In genomic region chr10:124476043-124476725, GRCh38 we compare ENCODE assay signal across 19 cellular contexts. TPM values are rescaled to one million over a fixed set of nuclear protein-coding genes. Genes with fewer than 3 reads are reported as not detected.
DNase-seq lines count a peak whose midpoint lies in the region; ATAC-seq and TF ChIP-seq lines count a peak whose summit lies in the region.
"Had no signal": no experiment of that assay in that cellular context is flagged by ENCODE, and none has a peak within 500 bp of the region (broad histone marks: within the 10 kb centered on the region; RNA-seq: fewer than 3 reads in every experiment).

No MANE protein-coding gene starts in this region.

- no peaks in the 10 kb centered on the region for H3K9me3 Mint-ChIP-seq in Calu3 (ENCODE audit: low read depth, unreplicated experiment)
- H3K9me3 Mint-ChIP-seq in WTC11, result no peaks in the 10 kb centered on the region
- no peaks in the 10 kb centered on the region for H3K9me3 Mint-ChIP-seq in progenitor cell of endocrine pancreas (ENCODE audit: low read depth)
- no peaks in the 10 kb centered on the region for H3K9me3 Mint-ChIP-seq in stimulated activated naive CD8-positive, alpha-beta T cell treated with anti-CD3 and anti-CD28 coated beads, Interleukin-15, amount 100 ng/mL, for 72 hours
- H3K9me3 Mint-ChIP-seq in HFFc6, result no peaks in the 10 kb centered on the region
- H3K9me3 Mint-ChIP-seq: CD8-positive, alpha-beta memory T cell had no signal

- DNase-seq in Calu3 (peak; percentile 21), WTC11 (ENCODE audit: low spot score) (no peak), left lobe of liver (ENCODE audit: low spot score) (peak; percentile 80), progenitor cell of endocrine pancreas (ENCODE audit: low spot score, unreplicated experiment) (no peak), NCI-H1105 (lab: John Stamatoyannopoulos, UW) (no peak), HFFc6 (no peak)
- DNase-seq in stimulated activated naive CD8-positive, alpha-beta T cell treated with anti-CD3 and anti-CD28 coated beads, Interleukin-15, amount 100 ng/mL, for 72 hours, result no peak
- DNase-seq: CD8-positive, alpha-beta memory T cell; H7; KBM-7; MV-4-11; NCI-H1436 treated with DMSO at 0.1 percent for 48 hours; NCI-H2029 treated with DMSO at 0.1 percent for 48 hours; NCI-H2171 treated with DMSO at 0.1 percent for 48 hours; NCI-H446 treated with DMSO at 0.1 percent for 48 hours; NCI-H748 treated with DMSO at 0.1 percent for 48 hours had no signal

- H3K36me3 Mint-ChIP-seq in Calu3 (ENCODE audit: insufficient read depth, unreplicated experiment) (no peaks in the 10 kb centered on the region), WTC11 (no peaks in the 10 kb centered on the region), progenitor cell of endocrine pancreas (ENCODE audit: insufficient read depth) (no peaks in the 10 kb centered on the region), HFFc6 (ENCODE audit: low read depth) (no peaks in the 10 kb centered on the region)

- H3K4me1 Mint-ChIP-seq in Calu3 (ENCODE audit: low read depth, unreplicated experiment), result peaks cover 8% of the 10 kb centered on the region
- H3K4me1 Mint-ChIP-seq in WTC11, result peaks cover 39% of the 10 kb centered on the region
- peaks cover 1% of the 10 kb centered on the region for H3K4me1 Mint-ChIP-seq in progenitor cell of endocrine pancreas (ENCODE audit: low read depth)
- peaks cover 12% of the 10 kb centered on the region for H3K4me1 Mint-ChIP-seq in stimulated activated naive CD8-positive, alpha-beta T cell treated with anti-CD3 and anti-CD28 coated beads, Interleukin-15, amount 100 ng/mL, for 72 hours
- no peaks in the 10 kb centered on the region for H3K4me1 Mint-ChIP-seq in HFFc6 (ENCODE audit: low read depth)

- BruUV-seq in Calu3 (replicated peaks; lab: Mats Ljungman, UMichigan), result no TSS peak

- TF ChIP-seq CTCF in Calu3 (IDR thresholded peaks at IDR 0.05; ENCODE audit: unreplicated experiment) (no peak), WTC11 (IDR thresholded peaks at IDR 0.05) (no peak), progenitor cell of endocrine pancreas (IDR thresholded peaks at IDR 0.05; ENCODE audit: unreplicated experiment) (no peak), HFFc6 (IDR thresholded peaks at IDR 0.05) (no peak)

- H3K27ac Mint-ChIP-seq in Calu3 (ENCODE audit: unreplicated experiment) (no peak overlapping the region), WTC11 (peak overlapping the region; percentile 67), progenitor cell of endocrine pancreas (peak overlapping the region; percentile 37), HFFc6 (no peak overlapping the region)
- no peak overlapping the region for H3K27ac Mint-ChIP-seq in stimulated activated naive CD8-positive, alpha-beta T cell treated with anti-CD3 and anti-CD28 coated beads, Interleukin-15, amount 100 ng/mL, for 72 hours

- H3K4me3 Mint-ChIP-seq in Calu3 (ENCODE audit: low read depth, unreplicated experiment), result no peak overlapping the region
- H3K4me3 Mint-ChIP-seq in WTC11, result no peak overlapping the region
- H3K4me3 Mint-ChIP-seq in progenitor cell of endocrine pancreas (ENCODE audit: low read depth), result no peak overlapping the region
- H3K4me3 Mint-ChIP-seq in stimulated activated naive CD8-positive, alpha-beta T cell treated with anti-CD3 and anti-CD28 coated beads, Interleukin-15, amount 100 ng/mL, for 72 hours, result no peak overlapping the region
- no peak overlapping the region for H3K4me3 Mint-ChIP-seq in HFFc6
- H3K4me3 Mint-ChIP-seq: CD8-positive, alpha-beta memory T cell had no signal

- POLR2A ChIA-PET in WTC11 (lab: Charles Lee), result no interaction called here

- intact Hi-C loops in Calu3 (cut with micrococcal nuclease; ENCODE audit: unreplicated experiment), result no loop called here

- H3K27me3 Mint-ChIP-seq in Calu3 (ENCODE audit: unreplicated experiment) (no peaks in the 10 kb centered on the region), WTC11 (ENCODE audit: low read depth) (no peaks in the 10 kb centered on the region), progenitor cell of endocrine pancreas (no peaks in the 10 kb centered on the region), HFFc6 (ENCODE audit: insufficient read depth) (peaks cover 2% of the 10 kb centered on the region; the same call in 1 of the 2 replicates)
- no peaks in the 10 kb centered on the region for H3K27me3 Mint-ChIP-seq in stimulated activated naive CD8-positive, alpha-beta T cell treated with anti-CD3 and anti-CD28 coated beads, Interleukin-15, amount 100 ng/mL, for 72 hours
- H3K27me3 Mint-ChIP-seq: CD8-positive, alpha-beta memory T cell had no signal

- CTCF ChIA-PET in Calu3 (lab: Charles Lee) (interaction anchor here (0.5 kb wide), 1 partner anchor 216 kb away, joined by 6 read pairs; no protein-coding TSS in a partner anchor), WTC11 (lab: Charles Lee) (interaction anchor here (0.9 to 1.2 kb wide), 3 partner anchors 14 to 57 kb away, joined by 3 read pairs; partner anchors contain the start of genes LHPP and OAT)

- ATAC-seq in WTC11, result no peak
- ATAC-seq in left lobe of liver, result peak; percentile 63
- no peak for ATAC-seq in stimulated activated naive CD8-positive, alpha-beta T cell treated with anti-CD3 and anti-CD28 coated beads, Interleukin-15, amount 100 ng/mL, for 72 hours
- ATAC-seq in HG03039 (IDR thresholded peaks at IDR 0.05; ENCODE audit: unreplicated experiment), result no peak
- ATAC-seq: Right ventricle myocardium inferior had no signal

TF ChIP-seq in WTC11, 78 proteins besides CTCF, POLR2A, EP300 and RAD21:
- TF ChIP-seq GABPB1 (CRISPR knock-in tag; IDR thresholded peaks at IDR 0.05) (peak; percentile 66; the same call in 1 of the 2 replicates), AFF4 (CRISPR knock-in tag; IDR thresholded peaks at IDR 0.05; ENCODE audit: borderline replicate concordance) (no peak)

RNA-seq across cellular contexts. Expression of gene LHPP, which starts 14.6 kb away (rescaled TPM):
- total RNA-seq in Calu3 (2022) (12.0 and 14.5 TPM in 2 replicates), WTC11 (2021) (33.2 to 42.4 TPM (median 41.1 TPM) in 3 replicates), left lobe of liver (52.0 TPM), progenitor cell of endocrine pancreas (15.2 and 16.9 TPM in 2 replicates)
- 10 to 100 TPM; 12.5 to 17.3 (median 14.0) TPM for total RNA-seq in HFFc6 (2021; fragmentation: NEBNext Ultra II Directional; extraction: Animal tissue kit (Norgen Biotek cat#: 25700))

RNA-seq across cellular contexts. Expression of gene NKX1-2, which starts 26.3 kb away (rescaled TPM):
- total RNA-seq in Calu3 (2022) (not detected in 2 replicates), WTC11 (2021) (30.8 to 57.7 TPM (median 31.0 TPM) in 3 replicates), left lobe of liver (0.05 TPM), progenitor cell of endocrine pancreas (not detected in 2 replicates)
- total RNA-seq in HFFc6 (2021; fragmentation: NEBNext Ultra II Directional; extraction: Animal tissue kit (Norgen Biotek cat#: 25700)), result not detected
- total RNA-seq: A172; CD8-positive, alpha-beta memory T cell; Right ventricle myocardium inferior had no signal

RNA-seq across cellular contexts. Expression of gene OAT, which starts 57.5 kb away (rescaled TPM):
- total RNA-seq in Calu3 (2022) (47.2 and 53.0 TPM in 2 replicates), WTC11 (2021) (96.1 to 117 TPM (median 97.4 TPM) in 3 replicates), left lobe of liver (42.7 TPM), progenitor cell of endocrine pancreas (35.0 and 37.1 TPM in 2 replicates)
- total RNA-seq in HFFc6 (2021; fragmentation: NEBNext Ultra II Directional; extraction: Animal tissue kit (Norgen Biotek cat#: 25700)), result 100 to 1,000 TPM; 126 to 158 (median 137) TPM

Comparison
In these comparisons a context has a peak if more than half of its experiments do, and no peak if none do; other contexts are left out.
1. DNase-seq: peak in Calu3 (single experiment) and left lobe of liver (single experiment); none in WTC11 (single experiment), progenitor cell of endocrine pancreas (single experiment), stimulated activated naive CD8-positive, alpha-beta T cell treated with anti-CD3 and anti-CD28 coated beads, Interleukin-15, amount 100 ng/mL, for 72 hours (0 of 2), NCI-H1105 (single experiment) and HFFc6 (single experiment).
2. H3K27ac Mint-ChIP-seq: peak in WTC11 (single experiment) and progenitor cell of endocrine pancreas (single experiment); none in Calu3 (single experiment), stimulated activated naive CD8-positive, alpha-beta T cell treated with anti-CD3 and anti-CD28 coated beads, Interleukin-15, amount 100 ng/mL, for 72 hours (0 of 2) and HFFc6 (single experiment).
3. RNA of gene NKX1-2, which starts 26.3 kb away (total RNA-seq): 30.8 to 57.7 TPM in WTC11; not detected in Calu3, 0.05 TPM in left lobe of liver (single experiment), not detected in progenitor cell of endocrine pancreas and not detected in HFFc6; every median in the first group is over 10 times any median in the second.